ENCODE assay signal across 16 cellular contexts in the genomic region with DNA sequence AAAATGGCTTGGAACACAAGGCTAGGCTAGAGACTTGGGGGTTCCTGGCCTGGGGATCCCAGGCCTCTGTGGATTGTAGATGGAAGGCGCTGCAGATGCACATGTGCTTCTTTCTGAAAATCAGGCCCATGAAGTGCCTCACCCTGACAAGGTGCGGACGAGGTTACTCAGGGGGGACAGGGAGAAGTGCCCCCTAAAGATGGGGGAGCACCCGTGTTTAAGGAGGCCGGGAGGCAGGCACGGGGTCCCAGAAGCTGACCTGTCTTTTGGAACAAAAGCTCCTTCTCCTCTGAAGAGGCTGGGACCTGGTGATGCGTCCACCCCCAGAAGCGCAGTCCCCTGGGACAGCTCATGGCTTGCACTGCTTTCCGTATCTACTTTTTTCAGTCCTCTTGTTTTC. TPM values are rescaled to one million over a fixed set of nuclear protein-coding genes. Genes with fewer than 3 reads are reported as not detected.
A peak's percentile ranks its signal among the peaks of the same experiment; 100 is the strongest.
DNase-seq lines count a peak whose midpoint lies in the region; ATAC-seq and TF ChIP-seq lines count a peak whose summit lies in the region.
"Had no signal": no experiment of that assay in that cellular context is flagged by ENCODE, and none has a peak within 500 bp of the region (broad histone marks: within the 10 kb centered on the region; RNA-seq: fewer than 3 reads in every experiment).

No MANE protein-coding gene starts in this region.

- peaks cover 0 to 10% of the 10 kb centered on the region in 2 donors for H3K4me1 ChIP-seq in thoracic aorta (ENCODE audit: control insufficient read depth in 1 of 2, low read depth in 2 of 2)
- H3K4me1 ChIP-seq: prostate gland had no signal

- no peaks in the 10 kb centered on the region for H3K9me3 ChIP-seq in thoracic aorta
- H3K9me3 ChIP-seq: prostate gland had no signal

- peaks cover 0 to 29% (median 4%) of the 10 kb centered on the region in 5 experiments for H3K9me3 Mint-ChIP-seq in brain
- no peaks in the 10 kb centered on the region for H3K9me3 Mint-ChIP-seq in immature natural killer cell
- H3K9me3 Mint-ChIP-seq: activated CD4-positive, alpha-beta memory T cell treated with anti-CD3 and anti-CD28 coated beads, Interleukin-2, amount 10 ng/mL, durations not matched to agents 7 days and 5 days; activated T-cell treated with anti-CD3 and anti-CD28 coated beads, Interleukin-2, amount 50 U/mL, for 72 hours had no signal

- H3K27ac ChIP-seq in thoracic aorta, result no peak overlapping the region
- H3K27ac ChIP-seq: BLaER1 treated with 17β-estradiol and CSF1 and Interleukin-3, amounts not matched to agents 10 nM and 100 nM; prostate gland had no signal

- H3K4me3 Mint-ChIP-seq in brain (peak overlapping the region; percentile 69 to 85 (median 84)), immature natural killer cell (peak overlapping the region; percentile 51 to 85 (median 60))
- H3K4me3 Mint-ChIP-seq: activated CD4-positive, alpha-beta memory T cell treated with anti-CD3 and anti-CD28 coated beads, Interleukin-2, amount 10 ng/mL, durations not matched to agents 7 days and 5 days had no signal

- DNase-seq in H7, result peak; percentile 46
- DNase-seq in immature natural killer cell, result no peak
- no peak for DNase-seq in thoracic aorta (ENCODE audit: low spot score)
- no peak for DNase-seq in amniotic stem cell (lab: John Stamatoyannopoulos, UW)
- no peak for DNase-seq in COLO829 (ENCODE audit: low spot score)
- DNase-seq in NK-92 treated with Interleukin-12 subunit alpha and Interleukin-12 subunit beta, amount 100 ng/mL, for 24 hours (lab: John Stamatoyannopoulos, UW), result no peak
- DNase-seq: activated CD4-positive, alpha-beta memory T cell treated with anti-CD3 and anti-CD28 coated beads, Interleukin-2, amount 10 ng/mL, durations not matched to agents 7 days and 5 days; activated T-cell treated with anti-CD3 and anti-CD28 coated beads, Interleukin-2, amount 50 U/mL, for 72 hours; amygdala; DMS79 treated with DMSO at 0.1 percent for 48 hours; erythroblast; NCI-H446 treated with DMSO at 0.1 percent for 48 hours; stomach had no signal

- peak overlapping the region; percentile 72 for H3K4me3 ChIP-seq in H7 (ENCODE audit: insufficient read depth, low read depth, low read length)
- H3K4me3 ChIP-seq in thoracic aorta, result peak overlapping the region; percentile 66
- H3K4me3 ChIP-seq: BLaER1 treated with 17β-estradiol and CSF1 and Interleukin-3, amounts not matched to agents 10 nM and 100 nM; prostate gland had no signal

- H3K27ac Mint-ChIP-seq in brain, result peak overlapping the region in 2 of 5 experiments; percentile 18 to 70
- peak overlapping the region; percentile 67 to 79 (median 73) for H3K27ac Mint-ChIP-seq in immature natural killer cell
- H3K27ac Mint-ChIP-seq: activated CD4-positive, alpha-beta memory T cell treated with anti-CD3 and anti-CD28 coated beads, Interleukin-2, amount 10 ng/mL, durations not matched to agents 7 days and 5 days; activated T-cell treated with anti-CD3 and anti-CD28 coated beads, Interleukin-2, amount 50 U/mL, for 72 hours had no signal

- H3K27me3 ChIP-seq in H7 (ENCODE audit: control insufficient read depth, insufficient read depth, low read length) (no peaks in the 10 kb centered on the region), thoracic aorta (replicated peaks; ENCODE audit: insufficient read depth) (no peaks in the 10 kb centered on the region)

- TF ChIP-seq CTCF in brain (conservative IDR thresholded peaks at IDR 0.05) (no peak), thoracic aorta (IDR thresholded peaks at IDR 0.05) (no peak)

- peaks cover 4% of the 10 kb centered on the region for H3K27me3 Mint-ChIP-seq in brain
- H3K27me3 Mint-ChIP-seq in immature natural killer cell (ENCODE audit: low read depth in 3 of 3), result peaks cover 1 to 17% (median 6%) of the 10 kb centered on the region in 3 donors

- no peak for ATAC-seq in thoracic aorta (ENCODE audit: insufficient number of reproducible peaks, low FRiP score, low read depth)
- ATAC-seq: activated T-cell treated with anti-CD3 and anti-CD28 coated beads, Interleukin-2, amount 50 U/mL, for 72 hours had no signal

- H3K36me3 Mint-ChIP-seq in brain (peaks cover 7% of the 10 kb centered on the region), immature natural killer cell (peaks cover 0 to 7% (median 4%) of the 10 kb centered on the region in 3 donors)

- H3K4me1 Mint-ChIP-seq in brain, result peaks cover 32% of the 10 kb centered on the region
- H3K4me1 Mint-ChIP-seq in immature natural killer cell, result peaks cover 47 to 52% of the 10 kb centered on the region in 2 donors

- no peaks in the 10 kb centered on the region; the same call in 1 of the 2 replicates for H3K36me3 ChIP-seq in H7 (replicated peaks; ENCODE audit: control insufficient read depth, insufficient read depth, low read length)
- no peaks in the 10 kb centered on the region for H3K36me3 ChIP-seq in thoracic aorta
- H3K36me3 ChIP-seq: BLaER1 treated with 17β-estradiol and CSF1 and Interleukin-3, amounts not matched to agents 10 nM and 100 nM; prostate gland; stomach had no signal

RNA-seq across cellular contexts. Expression of a gene that starts 2.4 kb away (rescaled TPM):
- 73.0 and 76.3 TPM in 2 replicates for total RNA-seq in H7 (2014; rRNA removed; shearing (Covaris generic))
- polyA plus RNA-seq in brain (ENCODE audit: insufficient read depth, low read depth, low replicate concordance) (128 TPM), immature natural killer cell (10 to 100 TPM in 1 of 3 donors, 1 to 10 TPM in 1, under 1 TPM in 1; 0.93 to 11.4 (median 6.1) TPM)
- 10 to 100 TPM in 1 of 2 donors, 1 to 10 TPM in 1; 4.4 to 11.6 TPM for total RNA-seq in thoracic aorta

RNA-seq across cellular contexts. Expression of a gene that starts 33.4 kb away (rescaled TPM):
- 148 and 198 TPM in 2 replicates for total RNA-seq in H7 (2014; rRNA removed; shearing (Covaris generic))
- 365 TPM for polyA plus RNA-seq in brain (ENCODE audit: insufficient read depth, low read depth, low replicate concordance)
- polyA plus RNA-seq in immature natural killer cell, result 100 to 1,000 TPM; 535 to 803 (median 726) TPM
- total RNA-seq in thoracic aorta, result 100 to 1,000 TPM; 103 to 299 TPM

RNA-seq across cellular contexts. Expression of a gene that starts 33.7 kb away (rescaled TPM):
- 63.3 and 76.2 TPM in 2 replicates for total RNA-seq in H7 (2014; rRNA removed; shearing (Covaris generic))
- 102 TPM for polyA plus RNA-seq in brain (ENCODE audit: insufficient read depth, low read depth, low replicate concordance)
- 100 to 1,000 TPM in 2 of 3 donors, 10 to 100 TPM in 1; 95.6 to 131 (median 118) TPM for polyA plus RNA-seq in immature natural killer cell
- total RNA-seq in thoracic aorta, result 10 to 100 TPM; 70.9 to 91.9 TPM

RNA-seq across cellular contexts. Expression of a gene that starts 47.1 kb away (rescaled TPM):
- not detected in 2 replicates for total RNA-seq in H7 (2014; rRNA removed; shearing (Covaris generic))
- polyA plus RNA-seq in brain (ENCODE audit: insufficient read depth, low read depth, low replicate concordance) (15.6 TPM), immature natural killer cell (not detected)
- total RNA-seq in thoracic aorta, result 1 to 10 TPM; 4.9 to 9.5 TPM
- total RNA-seq: activated CD4-positive, alpha-beta memory T cell treated with anti-CD3 and anti-CD28 coated beads, Interleukin-2, amount 10 ng/mL, durations not matched to agents 7 days and 5 days; activated T-cell treated with anti-CD3 and anti-CD28 coated beads, Interleukin-2, amount 50 U/mL, for 72 hours had no signal

RNA-seq across cellular contexts. Expression of a gene that starts 58.1 kb away (rescaled TPM):
- total RNA-seq in H7 (2014; rRNA removed; shearing (Covaris generic)), result 9.9 and 17.0 TPM in 2 replicates
- polyA plus RNA-seq in brain (ENCODE audit: insufficient read depth, low read depth, low replicate concordance), result 91.5 TPM
- not detected for polyA plus RNA-seq in immature natural killer cell
- 10 to 100 TPM in 1 of 2 donors, 1 to 10 TPM in 1; 1.1 to 18.3 TPM for total RNA-seq in thoracic aorta
